In genomic region chr7:44213872-44214595, GRCh38 we compare ENCODE assay signal across 8 cellular contexts. TPM values are rescaled to one million over a fixed set of nuclear protein-coding genes. Genes with fewer than 3 reads are reported as not detected.
DNase-seq lines count a peak whose midpoint lies in the region; ATAC-seq and TF ChIP-seq lines count a peak whose summit lies in the region.

No MANE protein-coding gene starts in this region.

- no peak overlapping the region for H4K8ac ChIP-seq in neuronal stem cell (ENCODE audit: low read depth, low read length)

- no peaks in the 10 kb centered on the region for H3K4me1 ChIP-seq in KMS-11 (ENCODE audit: low read depth, poor library complexity, severe bottlenecking)
- H3K4me1 ChIP-seq in neuronal stem cell (ENCODE audit: control insufficient read depth in 2 of 2, insufficient read depth in 1 of 2, low read depth in 1 of 2, low read length in 2 of 2) = peaks cover 19 to 22% of the 10 kb centered on the region in 2 donors

- H2BK120ac ChIP-seq in neuronal stem cell (ENCODE audit: low read depth, low read length) = no peak overlapping the region

- H3K14ac ChIP-seq in neuronal stem cell (ENCODE audit: low read length) = peak overlapping the region; percentile 33

- H3K23ac ChIP-seq in neuronal stem cell (ENCODE audit: low read depth, low read length, poor library complexity) = peak overlapping the region; percentile 7

- peaks cover 3 to 5% of the 10 kb centered on the region in 2 donors for H3K9me3 ChIP-seq in neuronal stem cell (replicated peaks in 1 of 2; ENCODE audit: control insufficient read depth in 2 of 2, insufficient read depth in 1 of 2, low read depth in 1 of 2, low read length in 2 of 2)

- H3K27me3 ChIP-seq in KMS-11 (ENCODE audit: insufficient read depth, low read depth) = no peaks in the 10 kb centered on the region
- H3K27me3 ChIP-seq in neuronal stem cell (ENCODE audit: control insufficient read depth in 3 of 3, insufficient read depth in 3 of 3, low read depth in 1 of 3, low read length in 3 of 3) = no peaks in the 10 kb centered on the region

- peak; percentile 64 for TF ChIP-seq CTCF in KMS-11 (conservative IDR thresholded peaks at IDR 0.05; ENCODE audit: low read depth, low read length)

- H3K27ac ChIP-seq in KMS-11 = no peak overlapping the region
- no peak overlapping the region for H3K27ac ChIP-seq in neuronal stem cell (replicated peaks; ENCODE audit: low read length)

- H3K36me3 ChIP-seq in KMS-11 (ENCODE audit: insufficient read depth) (peaks cover 5% of the 10 kb centered on the region; the same call in 1 of the 2 replicates), neuronal stem cell (replicated peaks in 1 of 2; ENCODE audit: control insufficient read depth in 2 of 2, insufficient read depth in 2 of 2, low read length in 2 of 2) (peaks cover 24 to 50% of the 10 kb centered on the region in 2 donors)

- no peak overlapping the region for H2BK15ac ChIP-seq in neuronal stem cell (ENCODE audit: low read length)

- no peak overlapping the region for H3K18ac ChIP-seq in neuronal stem cell (ENCODE audit: low read length)

- H2BK12ac ChIP-seq in neuronal stem cell (ENCODE audit: low read length) = no peak overlapping the region

- peak; percentile 72 for DNase-seq in ELR (ENCODE audit: low read depth)
- DNase-seq in erythroblast (lab: John Stamatoyannopoulos, UW) = peak; percentile 49 to 61
- DNase-seq in neuronal stem cell (ENCODE audit: low spot score) = peak; percentile 50
- DNase-seq in NCI-H128 (lab: John Stamatoyannopoulos, UW; ENCODE audit: unreplicated experiment) = no peak
- no peak for DNase-seq in stimulated activated CD4-positive, alpha-beta T cell treated with anti-CD3 and anti-CD28 coated beads, Interleukin-12 subunit alpha, Interleukin-12 subunit beta, amount 100 ng/mL, for 4 hours

- no peaks in the 10 kb centered on the region for H4K20me1 ChIP-seq in KMS-11 (ENCODE audit: insufficient read depth)

- H3K9ac ChIP-seq in KMS-11 (no peak overlapping the region), neuronal stem cell (ENCODE audit: low read depth, low read length, poor library complexity) (no peak overlapping the region)

- H3K4me2 ChIP-seq in KMS-11 (no peak overlapping the region), neuronal stem cell (ENCODE audit: insufficient read depth, low read length, poor library complexity, severe bottlenecking) (no peak overlapping the region)

- no peak overlapping the region for H2AK5ac ChIP-seq in neuronal stem cell (ENCODE audit: low read depth, low read length)

- H3K4me3 ChIP-seq in KMS-11 (IDR thresholded peaks at IDR 0.05; ENCODE audit: insufficient read depth, low read depth, low read length) = no peak overlapping the region
- no peak overlapping the region for H3K4me3 ChIP-seq in neuronal stem cell (ENCODE audit: low read length in 2 of 2)

- ATAC-seq in GM21381 (IDR thresholded peaks at IDR 0.05; ENCODE audit: unreplicated experiment) = no peak

- H2AFZ ChIP-seq in KMS-11 (ENCODE audit: low read depth) (no peak overlapping the region), neuronal stem cell (ENCODE audit: low read length) (no peak overlapping the region)

- H3K4ac ChIP-seq in neuronal stem cell (ENCODE audit: low read length) = no peak overlapping the region

- H3K79me2 ChIP-seq in KMS-11 (ENCODE audit: insufficient read depth, low read depth) = no peaks in the 10 kb centered on the region

- H2BK5ac ChIP-seq in neuronal stem cell (ENCODE audit: low read length) = no peak overlapping the region

- H4K91ac ChIP-seq in neuronal stem cell (ENCODE audit: low read depth, low read length, poor library complexity) = no peak overlapping the region

- no peak for TF ChIP-seq POLR2A in erythroblast (IDR thresholded peaks at IDR 0.05; ENCODE audit: low read length)

- H3K79me1 ChIP-seq in neuronal stem cell (ENCODE audit: low read depth, low read length) = no peaks in the 10 kb centered on the region

- no CpG with 5 or more reads among the region's 10 CpGs for WGBS in neuronal stem cell (ENCODE audit: extremely low coverage in 2 of 2, insufficient read length in 2 of 2, insufficient replicate concordance in 1 of 2), 2 donors

TF ChIP-seq in PFSK-1, 5 proteins besides CTCF, POLR2A, EP300 and RAD21:
- TF ChIP-seq SIN3A (IDR thresholded peaks at IDR 0.05; ENCODE audit: borderline replicate concordance, insufficient read depth, low read length) = no peak
- no peak for TF ChIP-seq FOXP2 (optimal IDR thresholded peaks at IDR 0.05; ENCODE audit: borderline replicate concordance, extremely low read depth, extremely low read length, insufficient read depth)
- TF ChIP-seq POLR2AphosphoS5 (IDR thresholded peaks at IDR 0.05; ENCODE audit: low read depth, low read length) = 0 out of 2 replicates have a peak, but pooled peaks have one; percentile 19
- no peak for TF ChIP-seq TAF1 (IDR thresholded peaks at IDR 0.05; ENCODE audit: borderline replicate concordance, insufficient read depth, low read length)

RNA-seq across cellular contexts. Expression of gene YKT6, which starts 13.3 kb away (rescaled TPM):
- 88.5 TPM for polyA plus RNA-seq in PFSK-1 (2012; ENCODE audit: insufficient read length, low read depth)
- 71.1 TPM for polyA plus RNA-seq in neuronal stem cell (2013, experiment 1 of 2)
- 69.2 TPM for polyA plus RNA-seq in neuronal stem cell (2013, experiment 2 of 2)

RNA-seq across cellular contexts. Expression of gene GCK, which starts 24.8 kb away (rescaled TPM):
- polyA plus RNA-seq in PFSK-1 (2012; ENCODE audit: insufficient read length, low read depth) = not detected
- 0.60 TPM for polyA plus RNA-seq in neuronal stem cell (2013, experiment 1 of 2)
- polyA plus RNA-seq in neuronal stem cell (2013, experiment 2 of 2) = 0.46 TPM

Comparison
In these comparisons a context has a peak if more than half of its experiments do, and no peak if none do; other contexts are left out.
1. DNase-seq: peak in ELR (single experiment), erythroblast (2 of 2) and neuronal stem cell (single experiment); none in NCI-H128 (single experiment) and stimulated activated CD4-positive, alpha-beta T cell treated with anti-CD3 and anti-CD28 coated beads, Interleukin-12 subunit alpha, Interleukin-12 subunit beta, amount 100 ng/mL, for 4 hours (single experiment).